ENCODE assay signal across 2 cellular contexts in genomic region chr1:61264825-61265242, GRCh38.
A peak's percentile ranks its signal among the peaks of the same experiment; 100 is the strongest.
TF ChIP-seq lines count a peak whose summit lies in the region.

No MANE protein-coding gene starts in this region.

TF ChIP-seq in HepG2, 621 proteins besides CTCF, POLR2A, EP300 and RAD21 (continued from another document and continues in another):
- no peak for TF ChIP-seq ZNF607 (CRISPR knock-in tag; IDR thresholded peaks at IDR 0.05; ENCODE audit: borderline replicate concordance)
- TF ChIP-seq ZNF724P (CRISPR knock-in tag; IDR thresholded peaks at IDR 0.05; ENCODE audit: borderline replicate concordance), result no peak
- no peak for TF ChIP-seq TBL1XR1 (IDR thresholded peaks at IDR 0.05; ENCODE audit: borderline replicate concordance, low read length, partially characterized antibody)
- TF ChIP-seq REST (IDR thresholded peaks at IDR 0.05; ENCODE audit: borderline replicate concordance in 1 of 2, low read depth in 1 of 2, low read length in 2 of 2), result no peak
- TF ChIP-seq CEBPG (CRISPR knock-in tag; IDR thresholded peaks at IDR 0.05), result no peak
- 0 out of 4 replicates have a peak, but pooled peaks of 1 of the 2 experiments have one; percentile 29 for TF ChIP-seq KLF16 (CRISPR knock-in tag; IDR thresholded peaks at IDR 0.05)
- peak; percentile 88 for TF ChIP-seq BCL6 (CRISPR knock-in tag; IDR thresholded peaks at IDR 0.05)
- no peak for TF ChIP-seq ZNF503 (CRISPR knock-in tag; IDR thresholded peaks at IDR 0.05)
- no peak for TF ChIP-seq THAP8 (CRISPR knock-in tag; IDR thresholded peaks at IDR 0.05; ENCODE audit: borderline replicate concordance)
- no peak for TF ChIP-seq ZBTB1 (CRISPR knock-in tag; IDR thresholded peaks at IDR 0.05; ENCODE audit: borderline replicate concordance)
- no peak for TF ChIP-seq NR1H2 (CRISPR knock-in tag; IDR thresholded peaks at IDR 0.05; ENCODE audit: borderline replicate concordance, low read depth)
- TF ChIP-seq GABPA (IDR thresholded peaks at IDR 0.05; ENCODE audit: low read depth, low read length), result no peak
- TF ChIP-seq GABPA (CRISPR knock-in tag; IDR thresholded peaks at IDR 0.05; ENCODE audit: low read depth), result peak; percentile 23; the same call in 1 of the 2 replicates
- peak; percentile 65; the same call in 1 of the 2 replicates for TF ChIP-seq GATA4 (IDR thresholded peaks at IDR 0.05; ENCODE audit: borderline replicate concordance, low read depth)
- TF ChIP-seq ZNF747 (CRISPR knock-in tag; IDR thresholded peaks at IDR 0.05; ENCODE audit: borderline replicate concordance), result no peak
- peak; percentile 76 for TF ChIP-seq SAP130 (CRISPR knock-in tag; IDR thresholded peaks at IDR 0.05; ENCODE audit: low read depth)
- no peak for TF ChIP-seq BRF2 (CRISPR knock-in tag; IDR thresholded peaks at IDR 0.05)
- TF ChIP-seq ZNF317 (CRISPR knock-in tag; IDR thresholded peaks at IDR 0.05), result peak; percentile 56; the same call in 1 of the 2 replicates
- TF ChIP-seq SOX6 (IDR thresholded peaks at IDR 0.05), result no peak
- TF ChIP-seq SOX6 (CRISPR knock-in tag; IDR thresholded peaks at IDR 0.05), result peak; percentile 85
- 0 out of 2 replicates have a peak, but pooled peaks have one; percentile 8 for TF ChIP-seq ZNF362 (CRISPR knock-in tag; IDR thresholded peaks at IDR 0.05; ENCODE audit: borderline replicate concordance)
- 0 out of 2 replicates have a peak, but pooled peaks have one; percentile 28 for TF ChIP-seq KLF12 (CRISPR knock-in tag; IDR thresholded peaks at IDR 0.05; ENCODE audit: borderline replicate concordance)
- peak; percentile 84 for TF ChIP-seq ZBTB7B (CRISPR knock-in tag; IDR thresholded peaks at IDR 0.05)
- no peak for TF ChIP-seq NFYB (CRISPR knock-in tag; IDR thresholded peaks at IDR 0.05)
- TF ChIP-seq ZNF788 (CRISPR knock-in tag; IDR thresholded peaks at IDR 0.05; ENCODE audit: borderline replicate concordance), result no peak

TF ChIP-seq in K562, 482 proteins besides CTCF, POLR2A, EP300 and RAD21 (continued from another document):
- no peak for TF ChIP-seq POLR2AphosphoS5 (IDR thresholded peaks at IDR 0.05; ENCODE audit: control insufficient read depth, insufficient read depth, low read depth, low read length)
- no peak for TF ChIP-seq ZNF639 (CRISPR knock-in tag; conservative IDR thresholded peaks at IDR 0.05 in 1 of 2, IDR thresholded peaks at IDR 0.05 in 1 of 2)
- TF ChIP-seq ZNF224 (CRISPR knock-in tag; IDR thresholded peaks at IDR 0.05), result no peak
- peak; percentile 74 for TF ChIP-seq EGR1 (conservative IDR thresholded peaks at IDR 0.05)
- no peak for TF ChIP-seq PHF8 (IDR thresholded peaks at IDR 0.05; ENCODE audit: borderline replicate concordance, low read length)
- no peak for TF ChIP-seq HDGF (IDR thresholded peaks at IDR 0.05)
- no peak for TF ChIP-seq CTCFL (IDR thresholded peaks at IDR 0.05; ENCODE audit: borderline replicate concordance, insufficient read depth, low read depth, low read length, poor library complexity, severe bottlenecking)
- no peak for TF ChIP-seq CBX2 (IDR thresholded peaks at IDR 0.05; ENCODE audit: insufficient read depth, low read length, poor library complexity, severe bottlenecking)
- 0 out of 2 replicates have a peak, but pooled peaks have one; percentile 3 for TF ChIP-seq ADNP (tag; IDR thresholded peaks at IDR 0.05)
- TF ChIP-seq NUFIP1 (IDR thresholded peaks at IDR 0.05; ENCODE audit: partially characterized antibody), result no peak
- no peak for TF ChIP-seq ARHGAP35 (IDR thresholded peaks at IDR 0.05; ENCODE audit: partially characterized antibody)
- no peak for TF ChIP-seq GABPB1 (CRISPR knock-in tag; IDR thresholded peaks at IDR 0.05)
- no peak for TF ChIP-seq GATA2 (CRISPR knock-in tag; IDR thresholded peaks at IDR 0.05)
- no peak for TF ChIP-seq THAP12 (CRISPR knock-in tag; IDR thresholded peaks at IDR 0.05)
- no peak for TF ChIP-seq NEUROD1 (IDR thresholded peaks at IDR 0.05; ENCODE audit: borderline replicate concordance, low read depth, low read length, partially characterized antibody)
- TF ChIP-seq HDAC2 (IDR thresholded peaks at IDR 0.05), result 0 out of 2 replicates have a peak, but pooled peaks have one; percentile 7
- TF ChIP-seq SAP30 (IDR thresholded peaks at IDR 0.05; ENCODE audit: borderline replicate concordance, insufficient read depth, low read depth, low read length, poor library complexity, severe bottlenecking), result no peak
